Comparison of ENCODE assay signal across 11 cellular contexts in the genomic region with DNA sequence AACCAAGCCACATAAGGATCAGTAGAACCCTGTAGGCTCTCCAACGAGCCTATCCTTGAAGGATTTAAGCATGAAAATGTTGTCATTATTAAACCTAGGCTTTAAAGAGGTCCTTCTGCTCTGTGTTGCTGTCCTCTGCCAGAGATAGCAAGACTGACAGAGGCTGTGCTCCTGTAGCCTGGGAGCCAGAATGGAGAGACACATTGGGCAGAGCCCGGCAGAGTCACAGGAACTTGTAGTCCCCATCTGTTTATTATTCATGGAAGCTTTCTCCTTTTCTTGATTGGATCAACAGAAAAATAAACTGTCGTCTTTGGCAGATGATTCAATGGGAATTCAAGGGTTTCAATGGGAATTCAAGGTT. TPM values are rescaled to one million over a fixed set of nuclear protein-coding genes. Genes with fewer than 3 reads are reported as not detected.
DNase-seq lines count a peak whose midpoint lies in the region; ATAC-seq and TF ChIP-seq lines count a peak whose summit lies in the region.
"Had no signal": no experiment of that assay in that cellular context is flagged by ENCODE, and none has a peak within 500 bp of the region (broad histone marks: within the 10 kb centered on the region; RNA-seq: fewer than 3 reads in every experiment).

No MANE protein-coding gene starts in this region.

- peaks cover 63% of the 10 kb centered on the region for H3K4me1 Mint-ChIP-seq in activated T-helper 17 cell treated with anti-CD3 and anti-CD28 coated beads, Interleukin-2, amount 50 U/mL, for 72 hours

- BruUV-seq in A673 (replicated peaks; lab: Mats Ljungman, UMichigan), result no TSS peak

- peaks cover 4% of the 10 kb centered on the region for H3K36me3 Mint-ChIP-seq in activated T-helper 17 cell treated with anti-CD3 and anti-CD28 coated beads, Interleukin-2, amount 50 U/mL, for 72 hours (ENCODE audit: low read depth)

- no peaks in the 10 kb centered on the region for H3K27me3 Mint-ChIP-seq in activated T-helper 17 cell treated with anti-CD3 and anti-CD28 coated beads, Interleukin-2, amount 50 U/mL, for 72 hours

- peak overlapping the region; percentile 85 for H3K4me3 Mint-ChIP-seq in activated T-helper 17 cell treated with anti-CD3 and anti-CD28 coated beads, Interleukin-2, amount 50 U/mL, for 72 hours

- peak overlapping the region; percentile 94 for H3K27ac Mint-ChIP-seq in activated T-helper 17 cell treated with anti-CD3 and anti-CD28 coated beads, Interleukin-2, amount 50 U/mL, for 72 hours

- peak; percentile 69 for ATAC-seq in DND-41 (ENCODE audit: insufficient read depth, low read depth)
- peak; percentile 37 for ATAC-seq in activated T-helper 17 cell treated with anti-CD3 and anti-CD28 coated beads, Interleukin-2, amount 50 U/mL, for 72 hours (replicated peaks)
- ATAC-seq in HG02678 (IDR thresholded peaks at IDR 0.05; ENCODE audit: unreplicated experiment), result no peak

- peak overlapping the region; percentile 34 for H3K27ac ChIP-seq in A673 (ENCODE audit: low read depth, low read length, poor library complexity, severe bottlenecking)
- peak overlapping the region; percentile 69 for H3K27ac ChIP-seq in DND-41 (ENCODE audit: low read length)
- H3K27ac ChIP-seq in mesodermal cell (ENCODE audit: low read depth, low read length, severe bottlenecking), result peak overlapping the region; percentile 51

- H3K36me3 ChIP-seq in A673 (ENCODE audit: insufficient read depth, low read length, poor library complexity, severe bottlenecking) (no peaks in the 10 kb centered on the region), DND-41 (ENCODE audit: insufficient read depth, low read length) (no peaks in the 10 kb centered on the region), mesodermal cell (ENCODE audit: control insufficient read depth, insufficient read depth, low read length) (no peaks in the 10 kb centered on the region)

- H2AFZ ChIP-seq in DND-41 (ENCODE audit: low read depth, low read length), result peak overlapping the region; percentile 62; the same call in 1 of the 2 replicates

- no peak for DNase-seq in A673 (ENCODE audit: low spot score)
- peak; percentile 27 for DNase-seq in DND-41
- no peak for DNase-seq in activated effector memory CD4-positive, alpha-beta T cell treated with Interleukin-2 at 50 U/mL for 16 hours
- DNase-seq in middle frontal gyrus (ENCODE audit: extremely low spot score, low spot score), result no peak
- DNase-seq in inferior parietal cortex (ENCODE audit: extremely low spot score), result no peak
- DNase-seq: activated gamma-delta T cell, dermis blood vessel endothelial cell had no signal

- CTCF ChIA-PET in A673 (lab: Charles Lee), result no interaction called here

- H3K9ac ChIP-seq in DND-41 (ENCODE audit: low read depth, low read length), result no peak overlapping the region; the same call in 1 of the 2 replicates

- H3K4me1 ChIP-seq in A673 (ENCODE audit: insufficient read depth, low read length, poor library complexity, severe bottlenecking) (peaks cover 25% of the 10 kb centered on the region), DND-41 (ENCODE audit: insufficient read depth, low read length) (peaks cover 39% of the 10 kb centered on the region), mesodermal cell (ENCODE audit: control insufficient read depth, insufficient read depth, low read length, poor library complexity, severe bottlenecking) (peaks cover 6% of the 10 kb centered on the region)

- intact Hi-C loops in A673 (cut with micrococcal nuclease; ENCODE audit: unreplicated experiment), result no loop called here

- H3K9me3 Mint-ChIP-seq in activated T-helper 17 cell treated with anti-CD3 and anti-CD28 coated beads, Interleukin-2, amount 50 U/mL, for 72 hours, result no peaks in the 10 kb centered on the region

- 60 to 68% methylated on average over 2 to 3 of the region's 3 CpGs for WGBS in mesodermal cell (ENCODE audit: insufficient coverage in 2 of 2), 2 experiments

- H3K27me3 ChIP-seq in A673 (replicated peaks; ENCODE audit: insufficient read depth, low read depth, low read length, poor library complexity) (no peaks in the 10 kb centered on the region), DND-41 (ENCODE audit: insufficient read depth, low read length, poor library complexity) (no peaks in the 10 kb centered on the region)

- H3K4me2 ChIP-seq in DND-41 (ENCODE audit: insufficient read depth, low read length), result peak overlapping the region; percentile 29; the same call in 1 of the 2 replicates

- H3K9me3 ChIP-seq in A673 (ENCODE audit: low read depth, low read length, poor library complexity, severe bottlenecking), result peaks cover 6% of the 10 kb centered on the region
- H3K9me3 ChIP-seq in DND-41 (ENCODE audit: insufficient read depth, low read length, severe bottlenecking), result peaks cover 11% of the 10 kb centered on the region
- H3K9me3 ChIP-seq in mesodermal cell (ENCODE audit: control insufficient read depth, low read length), result no peaks in the 10 kb centered on the region

- H3K4me3 ChIP-seq in A673 (ENCODE audit: low read depth, low read length, poor library complexity, severe bottlenecking) (no peak overlapping the region), DND-41 (ENCODE audit: low read depth in 1 of 2, low read length in 2 of 2) (no peak overlapping the region), mesodermal cell (ENCODE audit: extremely low read depth, insufficient read depth, low read length, poor library complexity, severe bottlenecking) (no peak overlapping the region)

- H3K79me2 ChIP-seq in DND-41 (ENCODE audit: insufficient read depth, low read length), result no peaks in the 10 kb centered on the region

- POLR2A ChIA-PET in A673 (lab: Charles Lee; ENCODE audit: low non-redundant PET), result no interaction called here

- H4K20me1 ChIP-seq in DND-41 (ENCODE audit: insufficient read depth, low read length), result no peaks in the 10 kb centered on the region

- no peak for TF ChIP-seq CTCF in A673 (conservative IDR thresholded peaks at IDR 0.05; ENCODE audit: low read depth, low read length)
- TF ChIP-seq CTCF in DND-41 (IDR thresholded peaks at IDR 0.05; ENCODE audit: borderline replicate concordance, extremely low read depth, low read length, poor library complexity, severe bottlenecking), result no peak

RNA-seq across cellular contexts. Expression of a gene that starts 19.2 kb away (rescaled TPM):
- total RNA-seq in A673 (2021), result 1.1 and 2.2 TPM in 2 replicates
- total RNA-seq in activated T-helper 17 cell treated with anti-CD3 and anti-CD28 coated beads, Interleukin-2, amount 50 U/mL, for 72 hours, result 100 to 1,000 TPM; 121 to 186 TPM
- polyA plus RNA-seq in mesodermal cell (2013, experiment 1 of 2), result not detected
- polyA plus RNA-seq in mesodermal cell (2013, experiment 2 of 2), result not detected
- total RNA-seq: dermis blood vessel endothelial cell, frontal cortex had no signal

RNA-seq across cellular contexts. Expression of a gene that starts 45.6 kb away (rescaled TPM):
- total RNA-seq in A673 (2021), result not detected in 2 replicates
- total RNA-seq in activated T-helper 17 cell treated with anti-CD3 and anti-CD28 coated beads, Interleukin-2, amount 50 U/mL, for 72 hours, result 100 to 1,000 TPM; 151 to 179 TPM
- polyA plus RNA-seq in mesodermal cell (2013, experiment 1 of 2), result 0.26 TPM
- not detected for polyA plus RNA-seq in mesodermal cell (2013, experiment 2 of 2)
- total RNA-seq: dermis blood vessel endothelial cell had no signal

Comparison
In these comparisons a context has a peak if more than half of its experiments do, and no peak if none do; other contexts are left out.
1. RNA of a gene that starts 19.2 kb away (total RNA-seq): 121 to 186 TPM in activated T-helper 17 cell treated with anti-CD3 and anti-CD28 coated beads, Interleukin-2, amount 50 U/mL, for 72 hours; 1.1 to 2.2 TPM in A673; every median in the first group is over 10 times any median in the second.
2. RNA of a gene that starts 45.6 kb away (total RNA-seq): 151 to 179 TPM in activated T-helper 17 cell treated with anti-CD3 and anti-CD28 coated beads, Interleukin-2, amount 50 U/mL, for 72 hours; not detected in A673; every median in the first group is over 100 times any median in the second.
3. Peak in every context shown above with its lines, with median percentiles within 50 percentile points of each other: H3K27ac ChIP-seq.